Comparison of ENCODE assay signal across 12 cellular contexts in genomic region chr2:2229898-2230817, GRCh38.
DNase-seq lines count a peak whose midpoint lies in the region; TF ChIP-seq lines count a peak whose summit lies in the region.
"Had no signal": no experiment of that assay in that cellular context is flagged by ENCODE, and none has a peak within 500 bp of the region (broad histone marks: within the 10 kb centered on the region; RNA-seq: fewer than 3 reads in every experiment).

No MANE protein-coding gene starts in this region.

- H3K36me3 ChIP-seq in endodermal cell (ENCODE audit: control insufficient read depth, insufficient read depth, low read length): no peaks in the 10 kb centered on the region
- H3K36me3 ChIP-seq: sigmoid colon had no signal

- DNase-seq in NCI-H1417 (lab: John Stamatoyannopoulos, UW): peak; percentile 53 to 79 (median 62)
- no peak for DNase-seq in NCI-H1417 treated with DMSO at 0.1 percent for 48 hours (lab: John Stamatoyannopoulos, UW)
- peak; percentile 68 for DNase-seq in NCI-H526 treated with DMSO at 0.1 percent for 48 hours (lab: John Stamatoyannopoulos, UW)
- no peak for DNase-seq in endodermal cell
- DNase-seq in putamen (ENCODE audit: low spot score): peak; percentile 27
- no peak for DNase-seq in HUDEP-2 (lab: John Stamatoyannopoulos, UW; ENCODE audit: unreplicated experiment in 76 of 76)
- DNase-seq in ureter (ENCODE audit: low spot score): no peak
- DNase-seq in foreskin melanocyte: no peak
- DNase-seq: effector CD8-positive, alpha-beta T cell; NCI-H1105; sigmoid colon had no signal

- H3K4me3 ChIP-seq in endodermal cell (ENCODE audit: low read length): no peak overlapping the region
- H3K4me3 ChIP-seq: sigmoid colon had no signal

- H3K36me3 Mint-ChIP-seq in endodermal cell (ENCODE audit: low read depth): no peaks in the 10 kb centered on the region

- peak; percentile 44 for TF ChIP-seq CTCF in endodermal cell (conservative IDR thresholded peaks at IDR 0.05)

- no peak overlapping the region for H3K27ac ChIP-seq in endodermal cell (ENCODE audit: low read depth, low read length)
- H3K27ac ChIP-seq: sigmoid colon had no signal

- H3K4me1 ChIP-seq in endodermal cell (ENCODE audit: control insufficient read depth, insufficient read depth, low read length): no peaks in the 10 kb centered on the region
- H3K4me1 ChIP-seq: sigmoid colon had no signal

- no peaks in the 10 kb centered on the region for H3K9me3 Mint-ChIP-seq in endodermal cell
- H3K9me3 Mint-ChIP-seq: activated T-helper 1 cell treated with anti-CD3 and anti-CD28 coated beads, Interleukin-12 subunit alpha, Interleukin-12 subunit beta, Interleukin-2, Interleukin-4 antibody, amounts not matched to agents 30 ng/mL and 10 ng/mL and 1 ng/mL, durations not matched to agents 14 hours and 24 hours and 36 hours had no signal

- no peaks in the 10 kb centered on the region for H3K4me1 Mint-ChIP-seq in endodermal cell

- H3K27me3 Mint-ChIP-seq in endodermal cell (ENCODE audit: insufficient read depth): no peaks in the 10 kb centered on the region

- no peak overlapping the region for H3K9ac ChIP-seq in endodermal cell (ENCODE audit: extremely low read depth, low read length, poor library complexity, severe bottlenecking)

- no peaks in the 10 kb centered on the region for H3K9me3 ChIP-seq in endodermal cell (ENCODE audit: control insufficient read depth, low read length)
- H3K9me3 ChIP-seq: sigmoid colon had no signal

- no peak overlapping the region for H3K27ac Mint-ChIP-seq in endodermal cell
- H3K27ac Mint-ChIP-seq: activated T-helper 1 cell treated with anti-CD3 and anti-CD28 coated beads, Interleukin-12 subunit alpha, Interleukin-12 subunit beta, Interleukin-2, Interleukin-4 antibody, amounts not matched to agents 30 ng/mL and 10 ng/mL and 1 ng/mL, durations not matched to agents 14 hours and 24 hours and 36 hours had no signal

- H3K27me3 ChIP-seq in endodermal cell (ENCODE audit: control insufficient read depth, insufficient read depth, low read length, poor library complexity, severe bottlenecking): no peaks in the 10 kb centered on the region
- H3K27me3 ChIP-seq: sigmoid colon had no signal

- H3K4me3 Mint-ChIP-seq in endodermal cell: no peak overlapping the region
- H3K4me3 Mint-ChIP-seq: activated T-helper 1 cell treated with anti-CD3 and anti-CD28 coated beads, Interleukin-12 subunit alpha, Interleukin-12 subunit beta, Interleukin-2, Interleukin-4 antibody, amounts not matched to agents 30 ng/mL and 10 ng/mL and 1 ng/mL, durations not matched to agents 14 hours and 24 hours and 36 hours had no signal

- WGBS in endodermal cell (ENCODE audit: insufficient coverage in 1 of 2, insufficient read length in 1 of 2), 2 experiments: 86 to 87% methylated on average over 13 to 18 of the region's 18 CpGs

Comparison
In these comparisons a context has a peak if more than half of its experiments do, and no peak if none do; other contexts are left out.
1. DNase-seq: peak in NCI-H1417 (3 of 3), NCI-H526 treated with DMSO at 0.1 percent for 48 hours (single experiment) and putamen (single experiment); none in NCI-H1417 treated with DMSO at 0.1 percent for 48 hours (single experiment), endodermal cell (single experiment), HUDEP-2 (0 of 76), ureter (single experiment) and foreskin melanocyte (single experiment).